In genomic region chr1:30891223-30891552, GRCh38 we compare ENCODE assay signal across 24 cellular contexts. TPM values are rescaled to one million over a fixed set of nuclear protein-coding genes. Genes with fewer than 3 reads are reported as not detected.
DNase-seq lines count a peak whose midpoint lies in the region; ATAC-seq, FAIRE-seq and TF ChIP-seq lines count a peak whose summit lies in the region.
"Had no signal": no experiment of that assay in that cellular context is flagged by ENCODE, and none has a peak within 500 bp of the region (broad histone marks: within the 10 kb centered on the region; RNA-seq: fewer than 3 reads in every experiment).

No MANE protein-coding gene starts in this region.

- CTCF ChIA-PET in K562 (lab: Yijun Ruan, JAX; ENCODE audit: low intra/inter-chr PET ratio) = no interaction called here

- in situ Hi-C loops in K562 (cut with MboI) = no loop called here

- ATAC-seq in K562 (no peak), HG02798 (IDR thresholded peaks at IDR 0.05; ENCODE audit: poor library complexity, unreplicated experiment) (no peak)
- ATAC-seq: A549, GM23338 had no signal

- intact Hi-C loops in K562 (cut with micrococcal nuclease) = no loop called here
- intact Hi-C loops in kidney (cut with DNase I) = no loop called here
- intact Hi-C loops in stomach (cut with DNase I; ENCODE audit: low total_unique reads) = no loop called here

- H3K9me1 ChIP-seq in K562 (ENCODE audit: control insufficient read depth, insufficient read depth, low read length) = no peaks in the 10 kb centered on the region

- peak; percentile 33 for DNase-seq in ELF-1 (ENCODE audit: low read depth, low spot score)
- no peak for DNase-seq in K562 (ENCODE audit: extremely low read depth in 1 of 4, low spot score in 3 of 4)
- DNase-seq in kidney = peak; percentile 61
- no peak for DNase-seq in stomach
- no peak for DNase-seq in C1 segment of cervical spinal cord (lab: John Stamatoyannopoulos, UW)
- no peak for DNase-seq in NCI-H1417 (lab: John Stamatoyannopoulos, UW)
- DNase-seq: BE2C; CD4-positive, CD25-positive, alpha-beta regulatory T cell; COR-L47; DMS 273 treated with DMSO at 0.1 percent for 48 hours; HCEC 1CT; IMR-90; NCI-H1105; NCI-H2081; NCI-H2171 treated with DMSO at 0.1 percent for 48 hours; NCI-H446; NCI-H526; SHP77 had no signal

- TF ChIP-seq EP300 in K562 (IDR thresholded peaks at IDR 0.05; ENCODE audit: low read length) = no peak
- TF ChIP-seq EP300 in stomach (IDR thresholded peaks at IDR 0.05) = no peak

- FAIRE-seq in K562 (lab: Jason Lieb, UNC) (no peak), kidney (lab: Jason Lieb, UNC) (no peak)
- FAIRE-seq: A549, G401.6, GM12892, HTR-8/SVneo had no signal

- TF ChIP-seq POLR2A in K562 (conservative IDR thresholded peaks at IDR 0.05) = no peak
- no peak for TF ChIP-seq POLR2A in stomach (IDR thresholded peaks at IDR 0.05)

- 0 out of 3 replicates have a peak, but pooled peaks cover 7% of the 10 kb centered on the region for H3K79me2 ChIP-seq in K562 (ENCODE audit: control insufficient read depth, insufficient read depth, low read length)

- H3K36me3 ChIP-seq in K562 (ENCODE audit: control insufficient read depth, insufficient read depth, low read length) (peaks cover 3% of the 10 kb centered on the region; the same call in 1 of the 3 replicates), kidney (ENCODE audit: control insufficient read depth in 1 of 2, insufficient read depth in 2 of 2, low read length in 2 of 2) (no peaks in the 10 kb centered on the region), stomach (no peaks in the 10 kb centered on the region)
- H3K36me3 ChIP-seq: BE2C had no signal

- H3K9me3 ChIP-seq in K562 (replicated peaks; ENCODE audit: control insufficient read depth, insufficient read depth, low read depth, low read length) (no peaks in the 10 kb centered on the region; the same call in 1 of the 2 replicates), kidney (ENCODE audit: control insufficient read depth in 1 of 2, low read length in 2 of 2) (no peaks in the 10 kb centered on the region), stomach (no peaks in the 10 kb centered on the region)
- H3K9me3 ChIP-seq: A549, BE2C had no signal

- H3K4me2 ChIP-seq in K562 (ENCODE audit: insufficient read depth, low read length) = no peak overlapping the region
- H3K4me2 ChIP-seq: A549, GM23338 had no signal

- POLR2A ChIA-PET in K562 (lab: Yijun Ruan, JAX) = no interaction called here

- 85% methylated on average over 5 of the region's 5 CpGs for WGBS in K562 (ENCODE audit: insufficient coverage, low coverage, missing lambda C conversion rate)
- WGBS in stomach, 5 donors = 79 to 100% (median 83%) methylated on average over 2 to 5 of the region's 5 CpGs

- TF ChIP-seq RAD21 in K562 (CRISPR knock-in tag; conservative IDR thresholded peaks at IDR 0.05 in 1 of 2, IDR thresholded peaks at IDR 0.05 in 1 of 2) = no peak

- H3K4me3 ChIP-seq in K562 (no peak overlapping the region), kidney (ENCODE audit: low read length in 2 of 2) (no peak overlapping the region), stomach (no peak overlapping the region)
- H3K4me3 ChIP-seq: A549, GM23338 had no signal

- H3K4me1 ChIP-seq in K562 (replicated peaks in 1 of 2; ENCODE audit: control insufficient read depth in 2 of 2, insufficient read depth in 2 of 2, low read length in 2 of 2) = peaks cover 54 to 62% of the 10 kb centered on the region in 2 experiments
- peaks cover 0 to 34% of the 10 kb centered on the region in 2 donors for H3K4me1 ChIP-seq in kidney (ENCODE audit: control insufficient read depth in 1 of 2, insufficient read depth in 1 of 2, low read depth in 1 of 2, low read length in 2 of 2)
- peaks cover 16 to 91% (median 56%) of the 10 kb centered on the region in 4 donors for H3K4me1 ChIP-seq in stomach

- no peak overlapping the region for H2AFZ ChIP-seq in K562 (ENCODE audit: low read depth, low read length)
- H2AFZ ChIP-seq: GM23338 had no signal

- peak overlapping the region in 1 of 2 experiments; percentile 14; a peak in 1 of 4 replicates for H3K9ac ChIP-seq in K562 (ENCODE audit: insufficient read depth in 1 of 2, low read depth in 2 of 2, low read length in 2 of 2)
- no peak overlapping the region for H3K9ac ChIP-seq in kidney (ENCODE audit: low read length in 2 of 2)

- H3K27ac ChIP-seq in K562 (ENCODE audit: extremely low read depth, low read depth, low read length) (no peak overlapping the region), kidney (ENCODE audit: low read depth in 2 of 2, low read length in 2 of 2) (no peak overlapping the region), stomach (peak overlapping the region in 4 of 5 donors; percentile 20 to 87 (median 32))
- H3K27ac ChIP-seq: A549 had no signal

- no peaks in the 10 kb centered on the region; the same call in 1 of the 2 replicates for H4K20me1 ChIP-seq in K562 (replicated peaks; ENCODE audit: control insufficient read depth, insufficient read depth, low read length)

- H3K27me3 ChIP-seq in K562 (ENCODE audit: control insufficient read depth in 2 of 2, insufficient read depth in 2 of 2, low read length in 2 of 2) (no peaks in the 10 kb centered on the region), stomach (no peaks in the 10 kb centered on the region)
- H3K27me3 ChIP-seq: BE2C had no signal

- BruUV-seq in K562 (replicated peaks; lab: Mats Ljungman, UMichigan) = no TSS peak

- no peak for TF ChIP-seq CTCF in K562 (IDR thresholded peaks at IDR 0.05 in 2 of 3, conservative IDR thresholded peaks at IDR 0.05 in 1 of 3; ENCODE audit: insufficient read depth in 2 of 3, low read depth in 1 of 3, low read length in 3 of 3)
- no peak for TF ChIP-seq CTCF in kidney (IDR thresholded peaks at IDR 0.05; ENCODE audit: borderline replicate concordance, extremely low read depth, insufficient read depth)
- no peak for TF ChIP-seq CTCF in stomach (IDR thresholded peaks at IDR 0.05)

TF ChIP-seq in K562, 482 proteins besides CTCF, POLR2A, EP300 and RAD21:
- no peak for TF ChIP-seq ZNF274 (IDR thresholded peaks at IDR 0.05; ENCODE audit: borderline replicate concordance, low read depth, low read length)
- TF ChIP-seq, protein P1, sequence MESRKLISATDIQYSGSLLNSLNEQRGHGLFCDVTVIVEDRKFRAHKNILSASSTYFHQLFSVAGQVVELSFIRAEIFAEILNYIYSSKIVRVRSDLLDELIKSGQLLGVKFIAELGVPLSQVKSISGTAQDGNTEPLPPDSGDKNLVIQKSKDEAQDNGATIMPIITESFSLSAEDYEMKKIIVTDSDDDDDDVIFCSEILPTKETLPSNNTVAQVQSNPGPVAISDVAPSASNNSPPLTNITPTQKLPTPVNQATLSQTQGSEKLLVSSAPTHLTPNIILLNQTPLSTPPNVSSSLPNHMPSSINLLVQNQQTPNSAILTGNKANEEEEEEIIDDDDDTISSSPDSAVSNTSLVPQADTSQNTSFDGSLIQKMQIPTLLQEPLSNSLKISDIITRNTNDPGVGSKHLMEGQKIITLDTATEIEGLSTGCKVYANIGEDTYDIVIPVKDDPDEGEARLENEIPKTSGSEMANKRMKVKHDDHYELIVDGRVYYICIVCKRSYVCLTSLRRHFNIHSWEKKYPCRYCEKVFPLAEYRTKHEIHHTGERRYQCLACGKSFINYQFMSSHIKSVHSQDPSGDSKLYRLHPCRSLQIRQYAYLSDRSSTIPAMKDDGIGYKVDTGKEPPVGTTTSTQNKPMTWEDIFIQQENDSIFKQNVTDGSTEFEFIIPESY (CRISPR knock-in tag; IDR thresholded peaks at IDR 0.05) = peak; percentile 75; the same call in 1 of the 2 replicates
TF ChIP-seq in K562: peak in this region for 1.

RNA-seq across cellular contexts. Expression of gene SDC3, which starts 17.4 kb away (rescaled TPM):
- total RNA-seq in K562 (2011; cell fraction: chromatin; rRNA removed; ENCODE audit: low replicate concordance) = 13.1 and 24.6 TPM in 2 replicates
- total RNA-seq in K562 (2011; cell fraction: nucleolus; rRNA removed) = 24.0 and 32.2 TPM in 2 replicates
- 29.8 and 31.2 TPM in 2 replicates for total RNA-seq in K562 (2011; cell fraction: nucleoplasm; rRNA removed)
- total RNA-seq in K562 (2014; rRNA removed) (12.1 and 20.7 TPM in 2 replicates), K562 (2014; rRNA removed; fragmentation: Illumina TruSeq; extraction: Trizol) (8.6 and 9.0 TPM in 2 replicates), K562 (2015; rRNA removed; fragmentation: Illumina TruSeq; extraction: Trizol) (17.6 and 18.3 TPM in 2 replicates), K562 (2021) (39.4 and 44.1 TPM in 2 replicates), kidney (58.7 TPM), stomach (10 to 100 TPM in 4 of 5 donors, under 1 TPM in 1; 0.58 to 47.2 (median 30.8) TPM)
- polyA plus RNA-seq in K562 (2011; rRNA removed) (6.5 and 8.9 TPM in 2 replicates), K562 (2014; fragmentation: Illumina TruSeq; extraction: Trizol) (30.5 and 39.3 TPM in 2 replicates), K562 (2014; fragmentation: Nextera tagmentation; extraction: Ambion mirVana) (under 1 TPM; 0.38 to 0.56 TPM), K562 (2014; rRNA removed) (20.4 and 24.5 TPM in 2 replicates), kidney (ENCODE audit: insufficient read depth, low read depth, low replicate concordance) (11.0 TPM), stomach (10 to 100 TPM in 2 of 3 donors, 1 to 10 TPM in 1; 9.9 to 13.0 (median 10.7) TPM)
- 8.4 and 12.2 TPM in 2 replicates for polyA plus RNA-seq in K562 (2011; cell fraction: cytosol; rRNA removed)
- 15.0 and 19.6 TPM in 2 replicates for polyA plus RNA-seq in K562 (2011; cell fraction: nucleus; rRNA removed)
- 39.4 and 99.6 TPM in 2 replicates for polyA plus RNA-seq in K562 (2012)
- polyA minus RNA-seq in K562 (2011; rRNA and poly(A)+ RNA removed) = 4.6 and 6.4 TPM in 2 replicates
- polyA minus RNA-seq in K562 (2011; cell fraction: cytosol; rRNA and poly(A)+ RNA removed) = 12.1 and 19.4 TPM in 2 replicates
- 3.4 and 3.8 TPM in 2 replicates for polyA minus RNA-seq in K562 (2011; cell fraction: nucleus; rRNA and poly(A)+ RNA removed)
- polyA plus RNA-seq: CD4-positive, CD25-positive, alpha-beta regulatory T cell had no signal

Comparison
In these comparisons a context has a peak if more than half of its experiments do, and no peak if none do; other contexts are left out.
1. DNase-seq: peak in ELF-1 (single experiment) and kidney (single experiment); none in K562 (0 of 4), stomach (single experiment), C1 segment of cervical spinal cord (0 of 14) and NCI-H1417 (0 of 3).
2. H3K27ac ChIP-seq: peak in stomach (4 of 5); none in K562 (single experiment) and kidney (0 of 2).